1 cellular context compared by ENCODE assay signal in the genomic region with DNA sequence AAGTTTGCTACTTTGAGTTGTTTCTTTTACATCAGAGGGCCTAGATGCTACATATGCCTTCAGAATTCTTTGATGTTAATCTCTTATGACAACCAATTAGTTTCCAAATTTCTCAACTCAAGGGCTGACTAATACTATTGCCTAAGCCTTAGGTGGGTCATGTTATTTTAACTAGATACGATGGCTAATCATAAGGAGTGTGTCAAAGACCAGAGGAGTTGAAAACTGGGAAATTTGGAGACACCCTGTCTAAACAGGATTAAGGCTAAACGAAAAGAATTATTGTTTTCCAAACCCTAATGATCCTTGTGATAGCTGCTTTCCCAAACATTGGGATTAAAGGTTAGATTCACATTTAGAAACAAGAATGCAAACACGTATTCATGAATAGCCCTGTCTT.
A peak's percentile ranks its signal among the peaks of the same experiment; 100 is the strongest.
TF ChIP-seq lines count a peak whose summit lies in the region.

No MANE protein-coding gene starts in this region.

TF ChIP-seq in IMR-90, 13 proteins besides CTCF, POLR2A, EP300 and RAD21:
- TF ChIP-seq MAZ (IDR thresholded peaks at IDR 0.05; ENCODE audit: borderline replicate concordance, low read depth, low read length) (no peak), USF2 (IDR thresholded peaks at IDR 0.05; ENCODE audit: low read depth, low read length) (no peak), CEBPB (IDR thresholded peaks at IDR 0.05; ENCODE audit: low read depth, low read length) (peak; percentile 87), SMC3 (IDR thresholded peaks at IDR 0.05; ENCODE audit: low read depth, low read length) (no peak), CHD1 (IDR thresholded peaks at IDR 0.05; ENCODE audit: low read depth, low read length) (no peak), FOS (IDR thresholded peaks at IDR 0.05; ENCODE audit: low read depth, low read length) (peak; percentile 49; the same call in 1 of the 2 replicates)
